Comparison of ENCODE assay signal across 18 cellular contexts in the genomic region with DNA sequence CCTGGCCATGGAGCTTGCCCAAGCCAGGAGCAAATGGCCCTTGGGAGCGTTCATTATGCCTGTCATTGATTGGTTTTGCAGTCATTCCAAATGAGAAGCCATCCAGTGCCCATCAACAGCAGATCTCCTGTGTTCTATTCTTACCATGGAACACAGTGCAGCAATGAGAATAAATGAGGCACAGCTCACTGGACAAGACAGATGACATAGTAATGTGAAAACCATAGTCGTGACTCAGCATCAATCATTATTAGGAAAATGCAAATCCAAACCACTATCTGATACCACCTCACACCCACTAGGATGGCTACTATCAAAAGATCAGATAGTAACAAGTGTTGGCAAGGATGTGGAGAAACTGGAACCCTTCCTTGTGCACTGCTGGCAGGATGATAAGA.
"Had no signal": no experiment of that assay in that cellular context is flagged by ENCODE, and none has a peak within 500 bp of the region (broad histone marks: within the 10 kb centered on the region; RNA-seq: fewer than 3 reads in every experiment).

No MANE protein-coding gene starts in this region.

- H3K4me3 ChIP-seq: breast epithelium, esophagus muscularis mucosa, left ventricle myocardium inferior, lung, mucosa of descending colon, tibial nerve had no signal

- H3K27ac ChIP-seq: breast epithelium, esophagus muscularis mucosa, left ventricle myocardium inferior, tibial nerve had no signal

- H3K27ac Mint-ChIP-seq: activated CD8-positive, alpha-beta memory T cell treated with anti-CD3 and anti-CD28 coated beads, Interleukin-2, amount 10 ng/mL, durations not matched to agents 7 days and 5 days; activated CD8-positive, alpha-beta T cell treated with anti-CD3 and anti-CD28 coated beads, Interleukin-2, amount 10 ng/mL, durations not matched to agents 7 days and 5 days; activated naive CD4-positive, alpha-beta T cell treated with anti-CD3 and anti-CD28 coated beads, Interleukin-2, amount 50 U/mL, for 72 hours; activated T-cell treated with anti-CD3 and anti-CD28 coated beads, Interleukin-2, amount 50 U/mL, for 72 hours; natural killer cell treated with Interleukin-12 subunit alpha and Interleukin-12 subunit beta and Interleukin-15 and Interleukin-18, amount 100 ng/mL, for 72 hours; WTC11 had no signal

- H3K27me3 ChIP-seq: breast epithelium, tibial nerve had no signal

- H3K27me3 Mint-ChIP-seq: activated CD8-positive, alpha-beta memory T cell treated with anti-CD3 and anti-CD28 coated beads, Interleukin-2, amount 10 ng/mL, durations not matched to agents 7 days and 5 days; natural killer cell treated with Interleukin-12 subunit alpha and Interleukin-12 subunit beta and Interleukin-15 and Interleukin-18, amount 100 ng/mL, for 72 hours had no signal

- H3K4me1 ChIP-seq: breast epithelium, tibial nerve had no signal

- DNase-seq: activated CD8-positive, alpha-beta T cell treated with anti-CD3 and anti-CD28 coated beads, Interleukin-2, amount 10 ng/mL, durations not matched to agents 7 days and 5 days; activated naive CD4-positive, alpha-beta T cell; activated T-cell treated with anti-CD3 and anti-CD28 coated beads, Interleukin-2, amount 50 U/mL, for 72 hours; central memory CD4-positive, alpha-beta T cell; foreskin melanocyte; left ventricle myocardium inferior; stimulated activated CD4-positive, alpha-beta T cell treated with anti-CD3 and anti-CD28 coated beads, Interleukin-15, amount 100 ng/mL, for 24 hours; stimulated activated naive CD4-positive, alpha-beta T cell treated with Interleukin-2 at 50 U/mL for 16 hours had no signal

- ATAC-seq: activated CD8-positive, alpha-beta memory T cell treated with anti-CD3 and anti-CD28 coated beads, Interleukin-2, amount 10 ng/mL, durations not matched to agents 7 days and 5 days; activated CD8-positive, alpha-beta T cell treated with anti-CD3 and anti-CD28 coated beads, Interleukin-2, amount 10 ng/mL, durations not matched to agents 7 days and 5 days; activated naive CD4-positive, alpha-beta T cell treated with anti-CD3 and anti-CD28 coated beads, Interleukin-2, amount 50 U/mL, for 72 hours; activated T-cell treated with anti-CD3 and anti-CD28 coated beads, Interleukin-2, amount 50 U/mL, for 72 hours; mucosa of descending colon; natural killer cell treated with Interleukin-12 subunit alpha and Interleukin-12 subunit beta and Interleukin-15 and Interleukin-18, amount 100 ng/mL, for 72 hours; right cardiac atrium had no signal

- H3K9me3 ChIP-seq: breast epithelium, esophagus muscularis mucosa, left ventricle myocardium inferior, mucosa of descending colon, tibial nerve had no signal

- H3K4me1 Mint-ChIP-seq: activated CD8-positive, alpha-beta memory T cell treated with anti-CD3 and anti-CD28 coated beads, Interleukin-2, amount 10 ng/mL, durations not matched to agents 7 days and 5 days had no signal

- H3K36me3 ChIP-seq: breast epithelium, esophagus muscularis mucosa, left ventricle myocardium inferior, tibial nerve had no signal

- H3K9me3 Mint-ChIP-seq: activated naive CD4-positive, alpha-beta T cell treated with anti-CD3 and anti-CD28 coated beads, Interleukin-2, amount 50 U/mL, for 72 hours; activated T-cell treated with anti-CD3 and anti-CD28 coated beads, Interleukin-2, amount 50 U/mL, for 72 hours; natural killer cell treated with Interleukin-12 subunit alpha and Interleukin-12 subunit beta and Interleukin-15 and Interleukin-18, amount 100 ng/mL, for 72 hours had no signal

- H3K36me3 Mint-ChIP-seq: activated CD8-positive, alpha-beta memory T cell treated with anti-CD3 and anti-CD28 coated beads, Interleukin-2, amount 10 ng/mL, durations not matched to agents 7 days and 5 days; activated naive CD4-positive, alpha-beta T cell treated with anti-CD3 and anti-CD28 coated beads, Interleukin-2, amount 50 U/mL, for 72 hours; natural killer cell treated with Interleukin-12 subunit alpha and Interleukin-12 subunit beta and Interleukin-15 and Interleukin-18, amount 100 ng/mL, for 72 hours had no signal

- H3K4me3 Mint-ChIP-seq: activated CD8-positive, alpha-beta memory T cell treated with anti-CD3 and anti-CD28 coated beads, Interleukin-2, amount 10 ng/mL, durations not matched to agents 7 days and 5 days; activated CD8-positive, alpha-beta T cell treated with anti-CD3 and anti-CD28 coated beads, Interleukin-2, amount 10 ng/mL, durations not matched to agents 7 days and 5 days; activated T-cell treated with anti-CD3 and anti-CD28 coated beads, Interleukin-2, amount 50 U/mL, for 72 hours; natural killer cell treated with Interleukin-12 subunit alpha and Interleukin-12 subunit beta and Interleukin-15 and Interleukin-18, amount 100 ng/mL, for 72 hours; WTC11 had no signal
